In the genomic region with DNA sequence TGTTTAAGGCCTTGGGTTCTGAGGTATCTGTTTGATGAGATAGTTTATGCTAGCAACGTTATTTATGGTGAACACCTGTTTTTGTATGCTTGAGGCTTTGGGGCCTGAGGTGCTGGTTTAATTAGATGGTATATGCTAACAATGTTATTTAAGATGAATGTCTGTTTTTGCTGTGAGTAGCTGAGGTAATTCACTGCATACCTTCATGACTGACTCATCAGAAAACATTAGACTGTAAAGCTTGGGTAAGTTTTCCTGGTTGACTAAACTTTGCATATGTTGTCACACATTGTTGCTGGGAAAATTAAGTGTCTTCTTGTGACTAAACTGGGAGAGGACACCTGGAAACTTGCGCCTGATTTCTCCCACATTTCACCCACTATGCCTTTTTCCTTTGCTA, we compare ENCODE assay signal across 17 cellular contexts.
DNase-seq lines count a peak whose midpoint lies in the region; TF ChIP-seq lines count a peak whose summit lies in the region.
"Had no signal": no experiment of that assay in that cellular context is flagged by ENCODE, and none has a peak within 500 bp of the region (broad histone marks: within the 10 kb centered on the region; RNA-seq: fewer than 3 reads in every experiment).

No MANE protein-coding gene starts in this region.

- no peaks in the 10 kb centered on the region for H3K27me3 ChIP-seq in brain microvascular endothelial cell (replicated peaks)

- in situ Hi-C loops in ACHN (cut with HindIII; ENCODE audit: low pct_ligation_motif_present, low pct_unique_long_range_greater_than_20kb, low sequenced_read_pairs): no loop called here
- in situ Hi-C loops in brain microvascular endothelial cell (cut with HindIII; ENCODE audit: low pct_ligation_motif_present, low sequenced_read_pairs): no loop called here

- no peaks in the 10 kb centered on the region for H3K36me3 ChIP-seq in brain microvascular endothelial cell (replicated peaks)
- H3K36me3 ChIP-seq: prostate gland had no signal

- no peak overlapping the region for H3K4me3 ChIP-seq in brain microvascular endothelial cell (ENCODE audit: low read depth, low read length)
- H3K4me3 ChIP-seq: prostate gland had no signal

- H3K27ac ChIP-seq in brain microvascular endothelial cell: no peak overlapping the region
- H3K27ac ChIP-seq: prostate gland had no signal

- peak; percentile 84 for DNase-seq in ACHN
- DNase-seq in LHCN-M2 (ENCODE audit: low read depth): peak; percentile 82
- peak; percentile 28 for DNase-seq in brain microvascular endothelial cell
- DNase-seq in left kidney (ENCODE audit: low read depth, low spot score): peak; percentile 21
- DNase-seq in stimulated activated CD4-positive, alpha-beta T cell treated with anti-CD3 and anti-CD28 coated beads, Interleukin-12 subunit alpha, Interleukin-12 subunit beta, amount 100 ng/mL, for 4 hours: no peak
- DNase-seq in superior temporal gyrus (ENCODE audit: extremely low spot score): no peak
- DNase-seq in NCI-H524 (lab: John Stamatoyannopoulos, UW): no peak
- no peak for DNase-seq in NCI-H1092 treated with DMSO at 0.1 percent for 48 hours (lab: John Stamatoyannopoulos, UW)
- DNase-seq: activated CD4-positive, alpha-beta T cell treated with anti-CD3 and anti-CD28 coated beads for 4 hours; activated T-cell treated with anti-CD3 and anti-CD28 coated beads, Interleukin-2, amount 50 U/mL, for 24 hours; CD8-positive, alpha-beta memory T cell; glutamatergic neuron; kidney; NCI-H1930; NCI-H524 treated with DMSO at 0.1 percent for 48 hours; RPMI8226 had no signal

- TF ChIP-seq CTCF in brain microvascular endothelial cell (IDR thresholded peaks at IDR 0.05; ENCODE audit: low read depth, low read length, missing control alignments): no peak

Comparison
In these comparisons a context has a peak if more than half of its experiments do, and no peak if none do; other contexts are left out.
1. DNase-seq: peak in ACHN (single experiment), LHCN-M2 (single experiment), brain microvascular endothelial cell (single experiment) and left kidney (single experiment); none in stimulated activated CD4-positive, alpha-beta T cell treated with anti-CD3 and anti-CD28 coated beads, Interleukin-12 subunit alpha, Interleukin-12 subunit beta, amount 100 ng/mL, for 4 hours (single experiment), superior temporal gyrus (single experiment), NCI-H524 (0 of 2) and NCI-H1092 treated with DMSO at 0.1 percent for 48 hours (single experiment).